10 cellular contexts compared by ENCODE assay signal in genomic region chr9:136729144-136729543, GRCh38. TPM values are rescaled to one million over a fixed set of nuclear protein-coding genes. Genes with fewer than 3 reads are reported as not detected.
DNase-seq lines count a peak whose midpoint lies in the region; ATAC-seq, FAIRE-seq and TF ChIP-seq lines count a peak whose summit lies in the region.
"Had no signal": no experiment of that assay in that cellular context is flagged by ENCODE, and none has a peak within 500 bp of the region (broad histone marks: within the 10 kb centered on the region; RNA-seq: fewer than 3 reads in every experiment).

No MANE protein-coding gene starts in this region.

- TF ChIP-seq POLR2A in heart left ventricle (IDR thresholded peaks at IDR 0.05): no peak
- TF ChIP-seq POLR2A in HepG2 (IDR thresholded peaks at IDR 0.05; ENCODE audit: insufficient read depth in 1 of 2, low read depth in 2 of 2, low read length in 2 of 2): no peak

- BruUV-seq in HepG2 (replicated peaks; lab: Mats Ljungman, UMichigan): no TSS peak

- in situ Hi-C loops in HepG2 (cut with HindIII; ENCODE audit: extremely low pct_ligation_motif_present, low pct_unique_long_range_greater_than_20kb): no loop called here

- peak overlapping the region; percentile 63 for H3K4me3 Mint-ChIP-seq in activated naive CD8-positive, alpha-beta T cell treated with anti-CD3 and anti-CD28 coated beads for 36 hours

- intact Hi-C loops in heart left ventricle (cut with DNase I): loop anchor here in 3 of 10 donors (5.0 kb wide), 1 partner anchor 42 kb away; the partner anchor contains the start of gene AGPAT2 (in 3 of the 3)
- intact Hi-C loops in cardiac septum (cut with DNase I): loop anchor here (5.0 kb wide), 1 partner anchor 37 kb away; no protein-coding TSS in a partner anchor
- intact Hi-C loops in HepG2 (cut with micrococcal nuclease; ENCODE audit: unreplicated experiment): no loop called here
- intact Hi-C loops in aorta (cut with DNase I): no loop called here

- H3K9me3 ChIP-seq in heart left ventricle: no peaks in the 10 kb centered on the region
- H3K9me3 ChIP-seq in HepG2 (ENCODE audit: low read length): no peaks in the 10 kb centered on the region
- H3K9me3 ChIP-seq in aorta (ENCODE audit: control insufficient read depth, low read length): no peaks in the 10 kb centered on the region

- H3K27ac ChIP-seq in heart left ventricle (peak overlapping the region in 3 of 12 donors; percentile 70 to 85 (median 81)), HepG2 (ENCODE audit: extremely low read length, insufficient read depth, low read length) (no peak overlapping the region), aorta (ENCODE audit: low read depth in 1 of 2, low read length in 2 of 2) (no peak overlapping the region)

- TF ChIP-seq CTCF in heart left ventricle (IDR thresholded peaks at IDR 0.05): no peak
- no peak for TF ChIP-seq CTCF in HepG2 (CRISPR knock-in tag; IDR thresholded peaks at IDR 0.05)

- CTCF ChIA-PET in HepG2 (lab: Yijun Ruan, JAX; ENCODE audit: low intra/inter-chr PET ratio, low total read pairs): interaction anchor here (0.6 kb wide), 1 partner anchor 24 kb away, joined by 3 read pairs; no protein-coding TSS in a partner anchor

- H3K27ac Mint-ChIP-seq in activated naive CD8-positive, alpha-beta T cell treated with anti-CD3 and anti-CD28 coated beads for 36 hours: no peak overlapping the region

- H2AFZ ChIP-seq in HepG2 (ENCODE audit: low read length): no peak overlapping the region

- TF ChIP-seq EP300 in HepG2 (IDR thresholded peaks at IDR 0.05; ENCODE audit: low read depth in 2 of 2, low read length in 2 of 2) (no peak), HepG2 (CRISPR knock-in tag; IDR thresholded peaks at IDR 0.05; ENCODE audit: borderline replicate concordance) (no peak)

- H3K36me3 Mint-ChIP-seq in activated naive CD8-positive, alpha-beta T cell treated with anti-CD3 and anti-CD28 coated beads for 36 hours: peaks cover 36% of the 10 kb centered on the region

- TF ChIP-seq RAD21 in HepG2 (CRISPR knock-in tag; IDR thresholded peaks at IDR 0.05): no peak

- H3K36me3 ChIP-seq in heart left ventricle (peaks cover 0 to 28% (median 27%) of the 10 kb centered on the region in 9 donors), HepG2 (replicated peaks in 1 of 2; ENCODE audit: control insufficient read depth in 1 of 2, insufficient read depth in 2 of 2, low read length in 2 of 2) (peaks cover 8 to 14% of the 10 kb centered on the region in 2 experiments; a peak in 4 of 5 replicates), aorta (ENCODE audit: control insufficient read depth in 1 of 2, insufficient read depth in 2 of 2, low read length in 1 of 2) (no peaks in the 10 kb centered on the region)

- peak overlapping the region in 10 of 12 donors; percentile 68 to 96 (median 84) for H3K4me3 ChIP-seq in heart left ventricle
- peak overlapping the region; percentile 61 to 89 (median 89); a peak in 5 of 6 replicates for H3K4me3 ChIP-seq in HepG2 (replicated peaks in 1 of 3; ENCODE audit: insufficient read depth in 1 of 3, low read depth in 2 of 3, low read length in 3 of 3)
- no peak overlapping the region for H3K4me3 ChIP-seq in aorta (ENCODE audit: low read length in 2 of 2)

- peaks cover 31% of the 10 kb centered on the region for H3K79me2 ChIP-seq in HepG2 (ENCODE audit: insufficient read depth, low read length)

- peak in 1 of 5 donors; percentile 48 for DNase-seq in heart left ventricle
- no peak for DNase-seq in cardiac septum (ENCODE audit: low spot score)
- DNase-seq in activated naive CD8-positive, alpha-beta T cell treated with anti-CD3 and anti-CD28 coated beads for 36 hours: no peak
- no peak for DNase-seq in HepG2 (ENCODE audit: low spot score)
- DNase-seq in aorta: no peak
- no peak for DNase-seq in nucleus accumbens (lab: John Stamatoyannopoulos, UW)
- no peak for DNase-seq in NCI-H2196 treated with DMSO at 0.1 percent for 48 hours (lab: John Stamatoyannopoulos, UW; ENCODE audit: unreplicated experiment)

- H3K4me2 ChIP-seq in HepG2 (ENCODE audit: low read depth, low read length): peak overlapping the region; percentile 97

- H3K4me1 ChIP-seq in heart left ventricle (peaks cover 13 to 48% (median 35%) of the 10 kb centered on the region in 12 donors), HepG2 (ENCODE audit: insufficient read depth, low read length) (peaks cover 55% of the 10 kb centered on the region), aorta (ENCODE audit: control insufficient read depth in 1 of 2, insufficient read depth in 2 of 2, low read length in 2 of 2) (no peaks in the 10 kb centered on the region)

- H3K9ac ChIP-seq in HepG2 (ENCODE audit: insufficient read depth, low read depth, low read length): peak overlapping the region; percentile 90

- peaks cover 36% of the 10 kb centered on the region for H4K20me1 ChIP-seq in HepG2 (ENCODE audit: insufficient read depth, low read length)

- POLR2A ChIA-PET in HepG2 (lab: Yijun Ruan, JAX): interaction anchor here (0.9 to 3.6 kb wide), 10 partner anchors 9 to 263 kb away, joined by 3 to 30 read pairs (median 7); partner anchors contain the start of genes LCN10 and PAXX

- peak in 3 of 4 donors; percentile 1 to 3 (median 3) for ATAC-seq in heart left ventricle
- peak; percentile 40 for ATAC-seq in HepG2
- ATAC-seq in aorta (ENCODE audit: low FRiP score): peak; percentile 1
- ATAC-seq in HG03039 (IDR thresholded peaks at IDR 0.05; ENCODE audit: unreplicated experiment): no peak

- peaks cover 28% of the 10 kb centered on the region for H3K4me1 Mint-ChIP-seq in activated naive CD8-positive, alpha-beta T cell treated with anti-CD3 and anti-CD28 coated beads for 36 hours

- no peaks in the 10 kb centered on the region for H3K9me3 Mint-ChIP-seq in activated naive CD8-positive, alpha-beta T cell treated with anti-CD3 and anti-CD28 coated beads for 36 hours

- peak; percentile 21 for FAIRE-seq in HepG2 (lab: Jason Lieb, UNC)
- FAIRE-seq: G401.6 had no signal

- H3K27me3 Mint-ChIP-seq in activated naive CD8-positive, alpha-beta T cell treated with anti-CD3 and anti-CD28 coated beads for 36 hours: peaks cover 3% of the 10 kb centered on the region

- no peaks in the 10 kb centered on the region for H3K27me3 ChIP-seq in heart left ventricle
- peaks cover 0 to 7% of the 10 kb centered on the region in 2 experiments; a peak in 1 of 5 replicates for H3K27me3 ChIP-seq in HepG2 (ENCODE audit: control insufficient read depth in 1 of 2, insufficient read depth in 2 of 2, low read length in 2 of 2)
- H3K27me3 ChIP-seq in aorta (ENCODE audit: control insufficient read depth in 1 of 2, insufficient read depth in 2 of 2, low read length in 1 of 2): peaks cover 0 to 1% of the 10 kb centered on the region in 2 donors

- 77 to 87% (median 83%) methylated on average over 5 to 7 of the region's 7 CpGs for WGBS in heart left ventricle, 4 donors
- 17% methylated on average over 6 of the region's 7 CpGs for WGBS in HepG2 (ENCODE audit: low lambda C conversion rate)
- WGBS in aorta, 2 donors: 80 to 89% methylated on average over 7 of the region's 7 CpGs

RNA-seq across cellular contexts. Expression of gene LCN10, which starts 13.6 kb away (rescaled TPM):
- 10 to 100 TPM in 5 of 9 donors, 1 to 10 TPM in 2, under 1 TPM in 2; 0.50 to 21.5 (median 10.1) TPM for total RNA-seq in heart left ventricle
- 10 to 100 TPM; 15.7 to 40.7 TPM for polyA plus RNA-seq in heart left ventricle
- 3.3 TPM for total RNA-seq in cardiac septum
- total RNA-seq in activated naive CD8-positive, alpha-beta T cell treated with anti-CD3 and anti-CD28 coated beads for 36 hours: 1 to 10 TPM; 5.4 to 6.1 TPM
- 0.14 and 0.53 TPM in 2 replicates for total RNA-seq in HepG2 (2016; rRNA removed; fragmentation: Illumina TruSeq; extraction: Trizol)
- not detected in 2 replicates for total RNA-seq in HepG2 (2016; cell fraction: cytosol; rRNA removed; fragmentation: Illumina TruSeq; extraction: Trizol; ENCODE audit: low read depth)
- total RNA-seq in HepG2 (2016; cell fraction: insoluble cytoplasmic fraction; rRNA removed; fragmentation: Illumina TruSeq; extraction: Trizol): 0.13 and 0.19 TPM in 2 replicates
- total RNA-seq in HepG2 (2016; cell fraction: membrane; rRNA removed; fragmentation: Illumina TruSeq; extraction: Trizol): 0.34 TPM in 2 replicates
- 0.22 TPM in 1 of 2 replicates, not detected in the other for total RNA-seq in HepG2 (2016; cell fraction: nucleus; rRNA removed; fragmentation: Illumina TruSeq; extraction: Trizol)
- polyA plus RNA-seq in HepG2 (2011; rRNA removed): 0.61 and 0.84 TPM in 2 replicates
- polyA plus RNA-seq in HepG2 (2011; cell fraction: cytosol; rRNA removed): 0.82 and 1.0 TPM in 2 replicates
- 0.85 and 1.8 TPM in 2 replicates for polyA plus RNA-seq in HepG2 (2011; cell fraction: nucleus; rRNA removed)
- 1.5 and 1.8 TPM in 2 replicates for polyA plus RNA-seq in HepG2 (2012)
- 0.18 and 0.24 TPM in 2 replicates for polyA plus RNA-seq in HepG2 (2016; cell fraction: cytosol; fragmentation: Illumina TruSeq; extraction: Trizol; ENCODE audit: low read depth)
- polyA plus RNA-seq in HepG2 (2016; cell fraction: insoluble cytoplasmic fraction; fragmentation: Illumina TruSeq; extraction: Trizol; ENCODE audit: low read depth): 0.27 and 0.43 TPM in 2 replicates
- 0.15 and 0.43 TPM in 2 replicates for polyA plus RNA-seq in HepG2 (2016; cell fraction: membrane; fragmentation: Illumina TruSeq; extraction: Trizol; ENCODE audit: low read depth)
- 0.41 and 0.74 TPM in 2 replicates for polyA plus RNA-seq in HepG2 (2016; cell fraction: nucleus; fragmentation: Illumina TruSeq; extraction: Trizol; ENCODE audit: insufficient read depth, low read depth)
- polyA minus RNA-seq in HepG2 (2011; rRNA and poly(A)+ RNA removed; ENCODE audit: low replicate concordance): 0.30 and 1.0 TPM in 2 replicates
- not detected in 2 replicates for polyA minus RNA-seq in HepG2 (2011; cell fraction: cytosol; rRNA and poly(A)+ RNA removed)
- polyA minus RNA-seq in HepG2 (2011; cell fraction: nucleus; rRNA and poly(A)+ RNA removed): not detected in 2 replicates
- total RNA-seq in aorta: 10 to 100 TPM; 11.4 to 13.4 TPM
- 1 to 10 TPM in 1 of 2 donors, under 1 TPM in 1; 0.25 to 2.1 TPM for polyA plus RNA-seq in aorta
- total RNA-seq: temporal lobe had no signal

RNA-seq across cellular contexts. Expression of gene DIPK1B, which starts 16.8 kb away (rescaled TPM):
- total RNA-seq in heart left ventricle (10 to 100 TPM; 14.4 to 46.3 (median 19.8) TPM), cardiac septum (28.3 TPM), HepG2 (2016; rRNA removed; fragmentation: Illumina TruSeq; extraction: Trizol) (0.18 and 0.28 TPM in 2 replicates), aorta (10 to 100 TPM in 1 of 2 donors, 1 to 10 TPM in 1; 7.3 to 13.6 TPM)
- polyA plus RNA-seq in heart left ventricle (10 to 100 TPM; 18.1 to 24.4 TPM), HepG2 (2011; rRNA removed) (3.9 and 7.2 TPM in 2 replicates), aorta (1 to 10 TPM; 1.1 to 4.8 TPM)
- under 1 TPM in 1 of 2 experiments, not detected in 1; 0.10 TPM for total RNA-seq in activated naive CD8-positive, alpha-beta T cell treated with anti-CD3 and anti-CD28 coated beads for 36 hours
- 0.91 and 1.1 TPM in 2 replicates for total RNA-seq in HepG2 (2016; cell fraction: cytosol; rRNA removed; fragmentation: Illumina TruSeq; extraction: Trizol; ENCODE audit: low read depth)
- total RNA-seq in HepG2 (2016; cell fraction: insoluble cytoplasmic fraction; rRNA removed; fragmentation: Illumina TruSeq; extraction: Trizol): 0.28 and 0.41 TPM in 2 replicates
- total RNA-seq in HepG2 (2016; cell fraction: membrane; rRNA removed; fragmentation: Illumina TruSeq; extraction: Trizol): 0.99 and 1.2 TPM in 2 replicates
- total RNA-seq in HepG2 (2016; cell fraction: nucleus; rRNA removed; fragmentation: Illumina TruSeq; extraction: Trizol): 0.16 TPM in 1 of 2 replicates, not detected in the other
- polyA plus RNA-seq in HepG2 (2011; cell fraction: cytosol; rRNA removed): 4.8 and 7.5 TPM in 2 replicates
- 17.3 and 19.2 TPM in 2 replicates for polyA plus RNA-seq in HepG2 (2011; cell fraction: nucleus; rRNA removed)
- 3.2 TPM in 2 replicates for polyA plus RNA-seq in HepG2 (2012)
- polyA plus RNA-seq in HepG2 (2016; cell fraction: cytosol; fragmentation: Illumina TruSeq; extraction: Trizol; ENCODE audit: low read depth): 1.3 TPM in 2 replicates
- 0.28 and 0.45 TPM in 2 replicates for polyA plus RNA-seq in HepG2 (2016; cell fraction: insoluble cytoplasmic fraction; fragmentation: Illumina TruSeq; extraction: Trizol; ENCODE audit: low read depth)
- polyA plus RNA-seq in HepG2 (2016; cell fraction: membrane; fragmentation: Illumina TruSeq; extraction: Trizol; ENCODE audit: low read depth): 1.1 TPM in 2 replicates
- 0.56 and 0.57 TPM in 2 replicates for polyA plus RNA-seq in HepG2 (2016; cell fraction: nucleus; fragmentation: Illumina TruSeq; extraction: Trizol; ENCODE audit: insufficient read depth, low read depth)
- 0.07 and 7.1 TPM in 2 replicates for polyA minus RNA-seq in HepG2 (2011; rRNA and poly(A)+ RNA removed; ENCODE audit: low replicate concordance)
- polyA minus RNA-seq in HepG2 (2011; cell fraction: cytosol; rRNA and poly(A)+ RNA removed): 2.7 and 3.6 TPM in 2 replicates
- polyA minus RNA-seq in HepG2 (2011; cell fraction: nucleus; rRNA and poly(A)+ RNA removed): 1.2 TPM in 2 replicates

RNA-seq across cellular contexts. Expression of gene LCN6, which starts 19.2 kb away (rescaled TPM):
- total RNA-seq in heart left ventricle (10 to 100 TPM in 5 of 9 donors, 1 to 10 TPM in 3, under 1 TPM in 1; 0.81 to 58.7 (median 15.8) TPM), cardiac septum (4.5 TPM), HepG2 (2016; rRNA removed; fragmentation: Illumina TruSeq; extraction: Trizol) (not detected in 2 replicates), aorta (10 to 100 TPM; 17.4 to 24.2 TPM)
- polyA plus RNA-seq in heart left ventricle (100 to 1,000 TPM in 1 of 2 donors, 10 to 100 TPM in 1; 46.1 to 101 TPM), HepG2 (2011; rRNA removed) (not detected in 2 replicates), aorta (1 to 10 TPM in 1 of 2 donors, not detected in 1; 2.5 TPM)
- not detected for total RNA-seq in activated naive CD8-positive, alpha-beta T cell treated with anti-CD3 and anti-CD28 coated beads for 36 hours
- not detected in 2 replicates for total RNA-seq in HepG2 (2016; cell fraction: cytosol; rRNA removed; fragmentation: Illumina TruSeq; extraction: Trizol; ENCODE audit: low read depth)
- not detected in 2 replicates for total RNA-seq in HepG2 (2016; cell fraction: insoluble cytoplasmic fraction; rRNA removed; fragmentation: Illumina TruSeq; extraction: Trizol)
- not detected in 2 replicates for total RNA-seq in HepG2 (2016; cell fraction: membrane; rRNA removed; fragmentation: Illumina TruSeq; extraction: Trizol)
- total RNA-seq in HepG2 (2016; cell fraction: nucleus; rRNA removed; fragmentation: Illumina TruSeq; extraction: Trizol): not detected in 2 replicates
- polyA plus RNA-seq in HepG2 (2011; cell fraction: cytosol; rRNA removed): not detected in 2 replicates
- not detected in 2 replicates for polyA plus RNA-seq in HepG2 (2011; cell fraction: nucleus; rRNA removed)
- not detected in 2 replicates for polyA plus RNA-seq in HepG2 (2012)
- polyA plus RNA-seq in HepG2 (2016; cell fraction: cytosol; fragmentation: Illumina TruSeq; extraction: Trizol; ENCODE audit: low read depth): not detected in 2 replicates
- polyA plus RNA-seq in HepG2 (2016; cell fraction: insoluble cytoplasmic fraction; fragmentation: Illumina TruSeq; extraction: Trizol; ENCODE audit: low read depth): not detected in 2 replicates
- not detected in 2 replicates for polyA plus RNA-seq in HepG2 (2016; cell fraction: membrane; fragmentation: Illumina TruSeq; extraction: Trizol; ENCODE audit: low read depth)
- polyA plus RNA-seq in HepG2 (2016; cell fraction: nucleus; fragmentation: Illumina TruSeq; extraction: Trizol; ENCODE audit: insufficient read depth, low read depth): not detected in 2 replicates
- polyA minus RNA-seq in HepG2 (2011; rRNA and poly(A)+ RNA removed; ENCODE audit: low replicate concordance): not detected in 2 replicates
- polyA minus RNA-seq in HepG2 (2011; cell fraction: cytosol; rRNA and poly(A)+ RNA removed): not detected in 2 replicates
- polyA minus RNA-seq in HepG2 (2011; cell fraction: nucleus; rRNA and poly(A)+ RNA removed): not detected in 2 replicates
- total RNA-seq: temporal lobe had no signal

RNA-seq across cellular contexts. Expression of gene LCN8, which starts 28.9 kb away (rescaled TPM):
- not detected for total RNA-seq in heart left ventricle
- polyA plus RNA-seq in heart left ventricle: not detected
- total RNA-seq in cardiac septum: not detected
- total RNA-seq in activated naive CD8-positive, alpha-beta T cell treated with anti-CD3 and anti-CD28 coated beads for 36 hours: not detected
- not detected in 2 replicates for total RNA-seq in HepG2 (2016; rRNA removed; fragmentation: Illumina TruSeq; extraction: Trizol)
- not detected in 2 replicates for total RNA-seq in HepG2 (2016; cell fraction: cytosol; rRNA removed; fragmentation: Illumina TruSeq; extraction: Trizol; ENCODE audit: low read depth)
- not detected in 2 replicates for total RNA-seq in HepG2 (2016; cell fraction: insoluble cytoplasmic fraction; rRNA removed; fragmentation: Illumina TruSeq; extraction: Trizol)
- not detected in 2 replicates for total RNA-seq in HepG2 (2016; cell fraction: membrane; rRNA removed; fragmentation: Illumina TruSeq; extraction: Trizol)
- total RNA-seq in HepG2 (2016; cell fraction: nucleus; rRNA removed; fragmentation: Illumina TruSeq; extraction: Trizol): not detected in 2 replicates
- 0.15 TPM in 1 of 2 replicates, not detected in the other for polyA plus RNA-seq in HepG2 (2011; rRNA removed)
- 0.01 TPM in 1 of 2 replicates, not detected in the other for polyA plus RNA-seq in HepG2 (2011; cell fraction: cytosol; rRNA removed)
- polyA plus RNA-seq in HepG2 (2011; cell fraction: nucleus; rRNA removed): 0.64 and 1.8 TPM in 2 replicates
- not detected in 2 replicates for polyA plus RNA-seq in HepG2 (2012)
- not detected in 2 replicates for polyA plus RNA-seq in HepG2 (2016; cell fraction: cytosol; fragmentation: Illumina TruSeq; extraction: Trizol; ENCODE audit: low read depth)
- polyA plus RNA-seq in HepG2 (2016; cell fraction: insoluble cytoplasmic fraction; fragmentation: Illumina TruSeq; extraction: Trizol; ENCODE audit: low read depth): not detected in 2 replicates
- polyA plus RNA-seq in HepG2 (2016; cell fraction: membrane; fragmentation: Illumina TruSeq; extraction: Trizol; ENCODE audit: low read depth): not detected in 2 replicates
- polyA plus RNA-seq in HepG2 (2016; cell fraction: nucleus; fragmentation: Illumina TruSeq; extraction: Trizol; ENCODE audit: insufficient read depth, low read depth): not detected in 2 replicates
- polyA minus RNA-seq in HepG2 (2011; rRNA and poly(A)+ RNA removed; ENCODE audit: low replicate concordance): not detected in 2 replicates
- polyA minus RNA-seq in HepG2 (2011; cell fraction: cytosol; rRNA and poly(A)+ RNA removed): not detected in 2 replicates
- not detected in 2 replicates for polyA minus RNA-seq in HepG2 (2011; cell fraction: nucleus; rRNA and poly(A)+ RNA removed)
- total RNA-seq in aorta: not detected
- under 1 TPM in 1 of 2 donors, not detected in 1; 0.10 TPM for polyA plus RNA-seq in aorta
- total RNA-seq: temporal lobe had no signal

RNA-seq across cellular contexts. Expression of gene LCN15, which starts 35.2 kb away (rescaled TPM):
- total RNA-seq in heart left ventricle (1 to 10 TPM in 3 of 9 donors, under 1 TPM in 2, not detected in 4; 0.64 to 2.8 (median 1.2) TPM), cardiac septum (not detected), HepG2 (2016; rRNA removed; fragmentation: Illumina TruSeq; extraction: Trizol) (0.29 and 1.3 TPM in 2 replicates), aorta (not detected)
- polyA plus RNA-seq in heart left ventricle (1 to 10 TPM in 1 of 2 donors, under 1 TPM in 1; 0.65 to 2.4 TPM), HepG2 (2011; rRNA removed) (32.9 and 53.7 TPM in 2 replicates), aorta (under 1 TPM in 1 of 2 donors, not detected in 1; 0.88 TPM)
- total RNA-seq in activated naive CD8-positive, alpha-beta T cell treated with anti-CD3 and anti-CD28 coated beads for 36 hours: not detected
- total RNA-seq in HepG2 (2016; cell fraction: cytosol; rRNA removed; fragmentation: Illumina TruSeq; extraction: Trizol; ENCODE audit: low read depth): 1.3 and 1.9 TPM in 2 replicates
- total RNA-seq in HepG2 (2016; cell fraction: insoluble cytoplasmic fraction; rRNA removed; fragmentation: Illumina TruSeq; extraction: Trizol): 0.55 and 1.00 TPM in 2 replicates
- total RNA-seq in HepG2 (2016; cell fraction: membrane; rRNA removed; fragmentation: Illumina TruSeq; extraction: Trizol): 0.96 and 1.5 TPM in 2 replicates
- total RNA-seq in HepG2 (2016; cell fraction: nucleus; rRNA removed; fragmentation: Illumina TruSeq; extraction: Trizol): 0.41 and 0.99 TPM in 2 replicates
- polyA plus RNA-seq in HepG2 (2011; cell fraction: cytosol; rRNA removed): 35.0 and 114 TPM in 2 replicates
- polyA plus RNA-seq in HepG2 (2011; cell fraction: nucleus; rRNA removed): 18.7 and 43.2 TPM in 2 replicates
- 13.7 and 27.0 TPM in 2 replicates for polyA plus RNA-seq in HepG2 (2012)
- 1.2 and 1.3 TPM in 2 replicates for polyA plus RNA-seq in HepG2 (2016; cell fraction: cytosol; fragmentation: Illumina TruSeq; extraction: Trizol; ENCODE audit: low read depth)
- polyA plus RNA-seq in HepG2 (2016; cell fraction: insoluble cytoplasmic fraction; fragmentation: Illumina TruSeq; extraction: Trizol; ENCODE audit: low read depth): 0.36 and 0.57 TPM in 2 replicates
- polyA plus RNA-seq in HepG2 (2016; cell fraction: membrane; fragmentation: Illumina TruSeq; extraction: Trizol; ENCODE audit: low read depth): 0.84 and 0.88 TPM in 2 replicates
- 0.93 and 1.4 TPM in 2 replicates for polyA plus RNA-seq in HepG2 (2016; cell fraction: nucleus; fragmentation: Illumina TruSeq; extraction: Trizol; ENCODE audit: insufficient read depth, low read depth)
- 28.1 TPM in 1 of 2 replicates, not detected in the other for polyA minus RNA-seq in HepG2 (2011; rRNA and poly(A)+ RNA removed; ENCODE audit: low replicate concordance)
- polyA minus RNA-seq in HepG2 (2011; cell fraction: cytosol; rRNA and poly(A)+ RNA removed): 3.6 and 11.7 TPM in 2 replicates
- 2.1 and 3.2 TPM in 2 replicates for polyA minus RNA-seq in HepG2 (2011; cell fraction: nucleus; rRNA and poly(A)+ RNA removed)
- total RNA-seq: temporal lobe had no signal

Comparison
In these comparisons a context has a peak if more than half of its experiments do, and no peak if none do; other contexts are left out.
1. H3K4me3 ChIP-seq: peak in heart left ventricle (10 of 12) and HepG2 (3 of 3); none in aorta (0 of 2).